Comparison of ENCODE assay signal across 14 cellular contexts in the genomic region with DNA sequence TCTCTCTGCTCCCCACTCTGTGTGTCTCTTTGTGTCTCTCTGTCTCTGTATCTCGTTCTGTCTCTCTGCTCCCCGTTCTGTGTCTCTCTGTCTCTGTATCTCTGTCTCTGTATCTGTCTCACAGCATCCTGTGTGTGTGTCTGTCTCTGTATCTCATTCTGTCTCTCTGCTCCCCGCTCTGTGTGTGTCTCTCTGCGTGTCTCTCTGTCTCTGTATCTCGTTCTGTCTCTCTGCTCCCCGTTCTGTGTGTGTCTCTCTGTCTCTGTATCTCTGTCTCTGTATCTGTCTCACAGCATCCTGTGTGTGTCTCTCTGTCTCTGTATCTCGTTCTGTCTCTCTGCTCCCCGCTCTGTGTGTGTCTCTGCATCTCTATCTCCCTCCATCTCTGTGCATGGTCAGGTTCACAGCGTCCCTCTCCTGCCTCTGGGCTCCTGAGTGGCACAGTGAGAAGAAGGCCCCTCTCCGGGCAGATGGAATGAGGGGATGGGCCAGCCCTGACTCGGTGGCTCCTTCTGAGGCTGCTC. TPM values are rescaled to one million over a fixed set of nuclear protein-coding genes. Genes with fewer than 3 reads are reported as not detected.
DNase-seq lines count a peak whose midpoint lies in the region; ATAC-seq and TF ChIP-seq lines count a peak whose summit lies in the region.
"Had no signal": no experiment of that assay in that cellular context is flagged by ENCODE, and none has a peak within 500 bp of the region (broad histone marks: within the 10 kb centered on the region; RNA-seq: fewer than 3 reads in every experiment).

No MANE protein-coding gene starts in this region.

- H3K36me3 Mint-ChIP-seq in osteocyte (ENCODE audit: unreplicated experiment), result no peaks in the 10 kb centered on the region
- no peaks in the 10 kb centered on the region for H3K36me3 Mint-ChIP-seq in activated CD4-positive, alpha-beta T cell treated with anti-CD3 and anti-CD28 coated beads, Interleukin-2, amount 10 ng/mL, durations not matched to agents 24 days and 14 days (ENCODE audit: low read depth)

- no peak for ATAC-seq in left cardiac atrium
- ATAC-seq in GM19324 (IDR thresholded peaks at IDR 0.05; ENCODE audit: low FRiP score, unreplicated experiment), result no peak

- H3K27ac Mint-ChIP-seq in osteocyte (ENCODE audit: unreplicated experiment), result peak overlapping the region; percentile 68
- H3K27ac Mint-ChIP-seq in activated CD4-positive, alpha-beta T cell treated with anti-CD3 and anti-CD28 coated beads, Interleukin-2, amount 10 ng/mL, durations not matched to agents 24 days and 14 days, result no peak overlapping the region
- H3K27ac Mint-ChIP-seq: T-helper 1 cell treated with Interleukin-12 subunit alpha and Interleukin-12 subunit beta and Interleukin-4 antibody, amounts not matched to agents 30 μg/mL and 1 μg/mL, for 36 hours had no signal

- TF ChIP-seq CTCF in cardiac muscle cell (IDR thresholded peaks at IDR 0.05; ENCODE audit: low read depth, low read length) (no peak), coronary artery (IDR thresholded peaks at IDR 0.05) (no peak), osteocyte (IDR thresholded peaks at IDR 0.05) (no peak)

- intact Hi-C loops in left cardiac atrium (cut with DNase I), result loop anchor here in 1 of 2 donors (5.0 kb wide), 1 partner anchor 51 kb away; no protein-coding TSS in a partner anchor
- intact Hi-C loops in activated CD4-positive, alpha-beta T cell treated with anti-CD3 and anti-CD28 coated beads, Interleukin-2, amount 10 ng/mL, durations not matched to agents 24 days and 14 days (cut with micrococcal nuclease), result no loop called here

- DNase-seq in cardiac muscle cell (ENCODE audit: low read depth in 1 of 2, low spot score in 1 of 2), result no peak
- DNase-seq in left cardiac atrium, result no peak
- no peak for DNase-seq in coronary artery (ENCODE audit: low spot score)
- no peak for DNase-seq in osteocyte (ENCODE audit: extremely low spot score, unreplicated experiment)
- DNase-seq in AML-193 (lab: John Stamatoyannopoulos, UW), result no peak
- DNase-seq in activated CD4-positive, alpha-beta T cell treated with anti-CD3 and anti-CD28 coated beads, Interleukin-2, amount 10 ng/mL, durations not matched to agents 24 days and 14 days, result no peak
- DNase-seq: activated CD4-positive, alpha-beta T cell treated with anti-CD3 and anti-CD28 coated beads for 4 hours; KG1; stimulated activated CD4-positive, alpha-beta T cell treated with anti-CD3 and anti-CD28 coated beads, Interleukin-2, amount 100 ng/mL, for 48 hours had no signal

- H3K4me3 Mint-ChIP-seq in osteocyte (ENCODE audit: unreplicated experiment), result peak overlapping the region; percentile 23
- no peak overlapping the region for H3K4me3 Mint-ChIP-seq in activated CD4-positive, alpha-beta T cell treated with anti-CD3 and anti-CD28 coated beads, Interleukin-2, amount 10 ng/mL, durations not matched to agents 24 days and 14 days
- H3K4me3 Mint-ChIP-seq: T-helper 1 cell treated with Interleukin-12 subunit alpha and Interleukin-12 subunit beta and Interleukin-4 antibody, amounts not matched to agents 30 μg/mL and 1 μg/mL, for 36 hours had no signal

- H3K27me3 Mint-ChIP-seq in osteocyte (ENCODE audit: unreplicated experiment), result no peaks in the 10 kb centered on the region
- H3K27me3 Mint-ChIP-seq in activated CD4-positive, alpha-beta T cell treated with anti-CD3 and anti-CD28 coated beads, Interleukin-2, amount 10 ng/mL, durations not matched to agents 24 days and 14 days, result no peaks in the 10 kb centered on the region

- H3K27ac ChIP-seq in cardiac muscle cell, result peak overlapping the region; percentile 30
- H3K27ac ChIP-seq in coronary artery, result peak overlapping the region; percentile 81 to 86
- peak overlapping the region; percentile 62 for H3K27ac ChIP-seq in urinary bladder (ENCODE audit: low read depth)

- H3K9me3 Mint-ChIP-seq in osteocyte (ENCODE audit: unreplicated experiment), result no peaks in the 10 kb centered on the region
- no peaks in the 10 kb centered on the region for H3K9me3 Mint-ChIP-seq in activated CD4-positive, alpha-beta T cell treated with anti-CD3 and anti-CD28 coated beads, Interleukin-2, amount 10 ng/mL, durations not matched to agents 24 days and 14 days
- H3K9me3 Mint-ChIP-seq: T-helper 1 cell treated with Interleukin-12 subunit alpha and Interleukin-12 subunit beta and Interleukin-4 antibody, amounts not matched to agents 30 μg/mL and 1 μg/mL, for 36 hours had no signal

- no peaks in the 10 kb centered on the region for H3K9me3 ChIP-seq in cardiac muscle cell (ENCODE audit: low read depth)

- no peaks in the 10 kb centered on the region for H3K27me3 ChIP-seq in cardiac muscle cell

- H3K4me1 ChIP-seq in cardiac muscle cell (ENCODE audit: low read depth), result peaks cover 12% of the 10 kb centered on the region
- no peaks in the 10 kb centered on the region for H3K4me1 ChIP-seq in urinary bladder (ENCODE audit: insufficient read depth)

- H3K36me3 ChIP-seq in cardiac muscle cell, result no peaks in the 10 kb centered on the region
- no peaks in the 10 kb centered on the region for H3K36me3 ChIP-seq in urinary bladder (ENCODE audit: insufficient read depth)

- H3K4me1 Mint-ChIP-seq in osteocyte (ENCODE audit: unreplicated experiment), result peaks cover 53% of the 10 kb centered on the region
- no peaks in the 10 kb centered on the region for H3K4me1 Mint-ChIP-seq in activated CD4-positive, alpha-beta T cell treated with anti-CD3 and anti-CD28 coated beads, Interleukin-2, amount 10 ng/mL, durations not matched to agents 24 days and 14 days

- H3K4me3 ChIP-seq in cardiac muscle cell, result no peak overlapping the region
- H3K4me3 ChIP-seq in coronary artery, result no peak overlapping the region
- no peak overlapping the region for H3K4me3 ChIP-seq in urinary bladder (ENCODE audit: low read depth, low read length)

- WGBS in urinary bladder, result 73% methylated on average over 11 of the region's 11 CpGs

RNA-seq across cellular contexts. Expression of a gene that starts 38.9 kb away (rescaled TPM):
- not detected in 2 replicates for total RNA-seq in cardiac muscle cell
- not detected in 2 replicates for polyA plus RNA-seq in cardiac muscle cell
- not detected for total RNA-seq in left cardiac atrium
- total RNA-seq in osteocyte, result not detected in 2 replicates
- not detected for total RNA-seq in urinary bladder
- polyA plus RNA-seq in urinary bladder, result not detected
- total RNA-seq in activated CD4-positive, alpha-beta T cell treated with anti-CD3 and anti-CD28 coated beads, Interleukin-2, amount 10 ng/mL, durations not matched to agents 24 days and 14 days, result not detected in 2 replicates
- total RNA-seq: posterior vena cava had no signal
- polyA plus RNA-seq: aorta had no signal

Comparison
In these comparisons a context has a peak if more than half of its experiments do, and no peak if none do; other contexts are left out.
1. H3K27ac ChIP-seq: peak in every context shown above with its lines; median percentile 84 in coronary artery; 62 in urinary bladder; 30 in cardiac muscle cell.